Comparison of ENCODE assay signal across 10 cellular contexts in the genomic region with DNA sequence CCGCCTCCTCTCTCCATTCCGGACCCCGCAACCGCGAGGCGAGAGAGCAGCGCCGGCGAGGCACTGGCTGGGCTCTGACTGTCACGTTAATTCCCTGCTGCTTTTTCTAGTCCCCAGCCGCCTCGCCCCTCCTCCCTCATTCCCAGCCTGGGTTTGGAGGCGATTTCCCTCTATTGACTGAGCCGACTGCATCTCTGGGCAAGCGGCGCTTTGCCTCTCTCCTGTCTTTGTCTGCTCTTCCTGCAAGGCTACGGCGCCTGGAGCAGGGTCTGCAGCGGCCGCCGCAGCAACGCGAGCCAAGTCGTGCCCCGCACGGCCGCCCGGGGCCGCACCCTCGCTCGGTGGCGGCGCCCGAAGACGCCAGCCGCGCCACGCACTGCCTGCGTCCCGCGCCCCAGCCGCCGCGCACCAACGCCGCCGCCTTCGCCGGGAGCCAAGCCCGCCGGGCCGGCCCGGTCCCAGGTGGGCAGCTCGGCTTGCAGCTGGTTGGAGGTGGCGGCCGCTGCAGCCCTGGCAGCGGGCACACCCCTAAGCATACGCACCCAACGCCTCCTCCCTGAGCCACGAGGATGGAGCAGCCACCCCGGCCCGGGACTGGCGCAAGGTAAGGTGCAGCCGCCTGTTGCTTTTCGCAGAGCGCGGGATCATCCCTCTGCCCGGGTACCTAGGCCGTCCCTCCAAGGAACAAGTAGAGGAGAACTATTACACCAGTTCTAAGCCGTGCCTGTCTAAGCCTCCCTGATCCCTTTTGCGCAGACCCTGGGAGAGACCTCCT. TPM values are rescaled to one million over a fixed set of nuclear protein-coding genes. Genes with fewer than 3 reads are reported as not detected.
DNase-seq lines count a peak whose midpoint lies in the region; ATAC-seq and TF ChIP-seq lines count a peak whose summit lies in the region.
"Had no signal": no experiment of that assay in that cellular context is flagged by ENCODE, and none has a peak within 500 bp of the region (broad histone marks: within the 10 kb centered on the region; RNA-seq: fewer than 3 reads in every experiment).

A gene with protein sequence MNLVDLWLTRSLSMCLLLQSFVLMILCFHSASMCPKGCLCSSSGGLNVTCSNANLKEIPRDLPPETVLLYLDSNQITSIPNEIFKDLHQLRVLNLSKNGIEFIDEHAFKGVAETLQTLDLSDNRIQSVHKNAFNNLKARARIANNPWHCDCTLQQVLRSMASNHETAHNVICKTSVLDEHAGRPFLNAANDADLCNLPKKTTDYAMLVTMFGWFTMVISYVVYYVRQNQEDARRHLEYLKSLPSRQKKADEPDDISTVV (plus strand): TSS at position 139 of the 775 bp plus-strand sequence. CDS start 86,901 bp downstream, outside the sequence.

- TF ChIP-seq CTCF in A673 (conservative IDR thresholded peaks at IDR 0.05; ENCODE audit: low read depth, low read length), result no peak

- peaks cover 51% of the 10 kb centered on the region for H3K27me3 Mint-ChIP-seq in T-helper 17 cell

- no TSS peak for BruUV-seq in A673 (replicated peaks; lab: Mats Ljungman, UMichigan)

- H3K36me3 Mint-ChIP-seq in T-helper 17 cell (ENCODE audit: low read depth), result no peaks in the 10 kb centered on the region

- ATAC-seq in T-helper 17 cell, result no peak

- DNase-seq in A673 (ENCODE audit: low spot score) (peak; percentile 22), NCI-H345 (lab: John Stamatoyannopoulos, UW) (peak; percentile 35), head of caudate nucleus (peak in 40 of 42 donors; percentile 16 to 77 (median 55)), nucleus accumbens (lab: John Stamatoyannopoulos, UW) (peak in 32 of 56 donors; percentile 4 to 71 (median 41)), foreskin melanocyte (no peak), T-helper 17 cell (no peak), NCI-H1092 (lab: John Stamatoyannopoulos, UW) (no peak)
- no peak for DNase-seq in stimulated activated CD4-positive, alpha-beta T cell treated with anti-CD3 and anti-CD28 coated beads, Interleukin-2, amount 100 ng/mL, for 24 hours
- DNase-seq: activated T-cell treated with anti-CD3 and anti-CD28 coated beads for 4 hours had no signal

- H3K4me3 Mint-ChIP-seq in T-helper 17 cell, result no peak within 1 kb of the TSS

- intact Hi-C loops in A673 (cut with micrococcal nuclease; ENCODE audit: unreplicated experiment) (no loop called here), head of caudate nucleus (cut with DNase I) (no loop called here)

- peak within 1 kb of the TSS; percentile 24 for H3K4me3 ChIP-seq in A673 (ENCODE audit: low read depth, low read length, poor library complexity, severe bottlenecking)

- no peaks in the 10 kb centered on the region for H3K36me3 ChIP-seq in A673 (ENCODE audit: insufficient read depth, low read length, poor library complexity, severe bottlenecking)

- no peak within 1 kb of the TSS for H3K27ac ChIP-seq in A673 (ENCODE audit: low read depth, low read length, poor library complexity, severe bottlenecking)
- H3K27ac ChIP-seq: HL-60 had no signal

- no peaks in the 10 kb centered on the region for H3K9me3 ChIP-seq in A673 (ENCODE audit: low read depth, low read length, poor library complexity, severe bottlenecking)
- no peaks in the 10 kb centered on the region for H3K9me3 ChIP-seq in T-helper 17 cell (ENCODE audit: control insufficient read depth, low read length, poor library complexity, severe bottlenecking)

- H3K27me3 ChIP-seq in A673 (replicated peaks; ENCODE audit: insufficient read depth, low read depth, low read length, poor library complexity), result peaks cover 42% of the 10 kb centered on the region

- CTCF ChIA-PET in A673 (lab: Charles Lee), result no interaction called here

- H3K4me1 ChIP-seq in A673 (ENCODE audit: insufficient read depth, low read length, poor library complexity, severe bottlenecking), result no peaks in the 10 kb centered on the region

- no peak within 1 kb of the TSS for H3K27ac Mint-ChIP-seq in T-helper 17 cell

- POLR2A ChIA-PET in A673 (lab: Charles Lee; ENCODE audit: low non-redundant PET), result no interaction called here

- peaks cover 6% of the 10 kb centered on the region for H3K4me1 Mint-ChIP-seq in T-helper 17 cell

RNA-seq across cellular contexts. Expression of the gene that starts here (rescaled TPM):
- total RNA-seq in A673 (2021), result not detected in 2 replicates
- not detected for total RNA-seq in T-helper 17 cell

Comparison
In these comparisons a context has a peak if more than half of its experiments do, and no peak if none do; other contexts are left out.
1. Peak in DNase-seq and H3K4me3 ChIP-seq in A673; RNA of the gene not detected or under 1 TPM.
2. DNase-seq: peak in NCI-H345 (single experiment), head of caudate nucleus (40 of 42) and nucleus accumbens (32 of 56); none in stimulated activated CD4-positive, alpha-beta T cell treated with anti-CD3 and anti-CD28 coated beads, Interleukin-2, amount 100 ng/mL, for 24 hours (0 of 2), foreskin melanocyte (single experiment), T-helper 17 cell (0 of 3) and NCI-H1092 (single experiment).